In genomic region chr22:24503851-24504170, GRCh38 we compare ENCODE assay signal across 26 cellular contexts. TPM values are rescaled to one million over a fixed set of nuclear protein-coding genes. Genes with fewer than 3 reads are reported as not detected.
A peak's percentile ranks its signal among the peaks of the same experiment; 100 is the strongest.
DNase-seq lines count a peak whose midpoint lies in the region; ATAC-seq, FAIRE-seq and TF ChIP-seq lines count a peak whose summit lies in the region.
"Had no signal": no experiment of that assay in that cellular context is flagged by ENCODE, and none has a peak within 500 bp of the region (broad histone marks: within the 10 kb centered on the region; RNA-seq: fewer than 3 reads in every experiment).

No MANE protein-coding gene starts in this region.

- DNase-seq in GM12891 (ENCODE audit: insufficient read length, low spot score): no peak
- peak; percentile 40 for DNase-seq in KBM-7
- no peak for DNase-seq in endothelial cell of umbilical vein (ENCODE audit: low read depth, low spot score)
- DNase-seq in stimulated activated naive B cell treated with anti-CD40 and anti-IgM and Interleukin-4, amounts not matched to agents 10 μg/mL and 1 μg/mL and 100 μg/mL, for 72 hours: no peak
- no peak for DNase-seq in GM20000 (ENCODE audit: low spot score)
- no peak for DNase-seq in NCI-H82 treated with DMSO at 0.1 percent for 48 hours (lab: John Stamatoyannopoulos, UW; ENCODE audit: unreplicated experiment)
- DNase-seq: DMS79 treated with DMSO at 0.1 percent for 48 hours, NCI-H1105, NCI-H187, NCI-H2171 had no signal

- in situ Hi-C loops in KBM-7 (cut with MboI; ENCODE audit: low pct_unique_long_range_greater_than_20kb, low sequenced_read_pairs): no loop called here

- CTCF ChIA-PET in endothelial cell of umbilical vein (lab: Charles Lee): interaction anchor here (0.7 to 4.0 kb wide), 8 partner anchors 17 to 215 kb away, joined by 3 to 64 read pairs (median 7); partner anchors contain the start of gene ADORA2A

- no peak overlapping the region for H3K4me3 ChIP-seq in endothelial cell of umbilical vein (replicated peaks in 1 of 3; ENCODE audit: insufficient read depth in 1 of 3, low read depth in 1 of 3, low read length in 3 of 3)
- H3K4me3 ChIP-seq: cardiac muscle cell, colonic mucosa had no signal

- TF ChIP-seq CTCF in endothelial cell of umbilical vein (IDR thresholded peaks at IDR 0.05; ENCODE audit: extremely low read depth in 1 of 2, insufficient read depth in 1 of 2, low read depth in 1 of 2, low read length in 2 of 2) (no peak), GM20000 (IDR thresholded peaks at IDR 0.05; ENCODE audit: extremely low read depth, missing control alignments) (no peak)

- H2AFZ ChIP-seq in endothelial cell of umbilical vein (ENCODE audit: low read depth, low read length): no peak overlapping the region

- TF ChIP-seq POLR2A in GM12891 (IDR thresholded peaks at IDR 0.05; ENCODE audit: low read depth, low read length) (no peak), endothelial cell of umbilical vein (IDR thresholded peaks at IDR 0.05; ENCODE audit: low read depth, low read length) (no peak)

- FAIRE-seq in GM12891 (lab: Jason Lieb, UNC) (peak; percentile 54), endothelial cell of umbilical vein (lab: Jason Lieb, UNC) (peak; percentile 60)
- FAIRE-seq: astrocyte had no signal

- no peak for ATAC-seq in stimulated activated naive B cell treated with anti-CD40 and anti-IgM and Interleukin-4, amounts not matched to agents 10 μg/mL and 1 μg/mL and 100 μg/mL, for 72 hours (replicated peaks)
- no peak for ATAC-seq in GM18909 (IDR thresholded peaks at IDR 0.05; ENCODE audit: poor library complexity, unreplicated experiment)

- intact Hi-C loops in endothelial cell of umbilical vein (cut with micrococcal nuclease): loop anchor here (1.0 to 5.0 kb wide), 4 partner anchors 21 to 232 kb away; partner anchors contain the start of gene SPECC1L

- peaks cover 16% of the 10 kb centered on the region for H3K4me1 ChIP-seq in endothelial cell of umbilical vein (ENCODE audit: control insufficient read depth, extremely low read depth, insufficient read depth, low read length)
- H3K4me1 ChIP-seq: colonic mucosa had no signal

- no peaks in the 10 kb centered on the region for H3K9me3 ChIP-seq in endothelial cell of umbilical vein (replicated peaks; ENCODE audit: control insufficient read depth, insufficient read depth, low read length)
- H3K9me3 ChIP-seq: colonic mucosa had no signal

- H3K4me3 Mint-ChIP-seq in stimulated activated naive B cell treated with anti-CD40 and anti-IgM and Interleukin-4, amounts not matched to agents 10 μg/mL and 1 μg/mL and 100 μg/mL, for 72 hours: no peak overlapping the region
- H3K4me3 Mint-ChIP-seq: activated CD4-positive, alpha-beta T cell treated with anti-CD3 and anti-CD28 coated beads, Interleukin-2, amount 10 ng/mL, durations not matched to agents 7 days and 5 days; activated naive CD8-positive, alpha-beta T cell treated with anti-CD3 and anti-CD28 coated beads, Interleukin-2, amount 10 ng/mL, durations not matched to agents 7 days and 5 days; H9; T-cell; type B pancreatic cell; WTC11 had no signal

- H3K9me1 ChIP-seq in endothelial cell of umbilical vein (replicated peaks; ENCODE audit: control insufficient read depth, extremely low read depth, insufficient read depth, low read length): no peaks in the 10 kb centered on the region

- H3K4me1 Mint-ChIP-seq in stimulated activated naive B cell treated with anti-CD40 and anti-IgM and Interleukin-4, amounts not matched to agents 10 μg/mL and 1 μg/mL and 100 μg/mL, for 72 hours: peaks cover 32 to 38% of the 10 kb centered on the region in 2 donors

- H4K20me1 ChIP-seq in endothelial cell of umbilical vein (replicated peaks; ENCODE audit: control insufficient read depth, extremely low read depth, insufficient read depth, low read length): no peaks in the 10 kb centered on the region

- H3K36me3 ChIP-seq in endothelial cell of umbilical vein (ENCODE audit: control insufficient read depth in 2 of 2, extremely low read depth in 1 of 2, insufficient read depth in 2 of 2, low read length in 2 of 2): no peaks in the 10 kb centered on the region
- H3K36me3 ChIP-seq: cardiac muscle cell, colonic mucosa had no signal

- no peak overlapping the region for H3K4me2 ChIP-seq in endothelial cell of umbilical vein (ENCODE audit: insufficient read depth, low read length)

- POLR2A ChIA-PET in endothelial cell of umbilical vein (lab: Charles Lee): interaction anchor here (0.7 kb wide), 1 partner anchor 615 kb away, joined by 6 read pairs; no protein-coding TSS in a partner anchor

- no peaks in the 10 kb centered on the region for H3K9me3 Mint-ChIP-seq in stimulated activated naive B cell treated with anti-CD40 and anti-IgM and Interleukin-4, amounts not matched to agents 10 μg/mL and 1 μg/mL and 100 μg/mL, for 72 hours
- H3K9me3 Mint-ChIP-seq: activated CD4-positive, alpha-beta T cell treated with anti-CD3 and anti-CD28 coated beads, Interleukin-2, amount 10 ng/mL, durations not matched to agents 7 days and 5 days; activated naive CD8-positive, alpha-beta T cell treated with anti-CD3 and anti-CD28 coated beads, Interleukin-2, amount 10 ng/mL, durations not matched to agents 7 days and 5 days; H9; T-cell; type B pancreatic cell; WTC11 had no signal

- BruUV-seq in endothelial cell of umbilical vein (replicated peaks; lab: Mats Ljungman, UMichigan): no TSS peak

- H3K27me3 ChIP-seq in endothelial cell of umbilical vein (ENCODE audit: control insufficient read depth in 2 of 2, insufficient read depth in 2 of 2, low read length in 2 of 2): no peaks in the 10 kb centered on the region
- H3K27me3 ChIP-seq: cardiac muscle cell, colonic mucosa had no signal

- peaks cover 0 to 2% of the 10 kb centered on the region in 2 donors for H3K36me3 Mint-ChIP-seq in stimulated activated naive B cell treated with anti-CD40 and anti-IgM and Interleukin-4, amounts not matched to agents 10 μg/mL and 1 μg/mL and 100 μg/mL, for 72 hours
- H3K36me3 Mint-ChIP-seq: activated naive CD8-positive, alpha-beta T cell treated with anti-CD3 and anti-CD28 coated beads, Interleukin-2, amount 10 ng/mL, durations not matched to agents 7 days and 5 days; T-cell; type B pancreatic cell; WTC11 had no signal

- H3K27me3 Mint-ChIP-seq in stimulated activated naive B cell treated with anti-CD40 and anti-IgM and Interleukin-4, amounts not matched to agents 10 μg/mL and 1 μg/mL and 100 μg/mL, for 72 hours: peaks cover 0 to 6% of the 10 kb centered on the region in 2 donors

- no peak overlapping the region for H3K27ac ChIP-seq in endothelial cell of umbilical vein (ENCODE audit: insufficient read depth, low read depth, low read length)
- H3K27ac ChIP-seq: C4-2B, cardiac muscle cell, colonic mucosa, epithelial cell of prostate had no signal

- dilution Hi-C loops in endothelial cell of umbilical vein (cut with MboI; ENCODE audit: extremely low pct_ligation_motif_present, low sequenced_read_pairs): no loop called here

- H3K9ac ChIP-seq in endothelial cell of umbilical vein (replicated peaks; ENCODE audit: extremely low read depth, insufficient read depth, low read length): no peak overlapping the region

- H3K79me2 ChIP-seq in endothelial cell of umbilical vein (ENCODE audit: control insufficient read depth, insufficient read depth, low read length): no peaks in the 10 kb centered on the region

- peak overlapping the region; percentile 10 for H3K27ac Mint-ChIP-seq in stimulated activated naive B cell treated with anti-CD40 and anti-IgM and Interleukin-4, amounts not matched to agents 10 μg/mL and 1 μg/mL and 100 μg/mL, for 72 hours
- H3K27ac Mint-ChIP-seq: activated CD4-positive, alpha-beta T cell treated with anti-CD3 and anti-CD28 coated beads, Interleukin-2, amount 10 ng/mL, durations not matched to agents 7 days and 5 days; activated naive CD8-positive, alpha-beta T cell treated with anti-CD3 and anti-CD28 coated beads, Interleukin-2, amount 10 ng/mL, durations not matched to agents 7 days and 5 days; H9; progenitor cell of endocrine pancreas; T-cell; type B pancreatic cell; WTC11 had no signal

TF ChIP-seq in GM12891, 5 proteins besides CTCF, POLR2A, EP300 and RAD21 (continues in another document):
- no peak for TF ChIP-seq TAF1 (IDR thresholded peaks at IDR 0.05; ENCODE audit: low read depth, low read length)
- TF ChIP-seq SPI1 (IDR thresholded peaks at IDR 0.05; ENCODE audit: low read depth, low read length): no peak

TF ChIP-seq in endothelial cell of umbilical vein, 7 proteins besides CTCF, POLR2A, EP300 and RAD21 (continues in another document):
- TF ChIP-seq POLR2AphosphoS5 (IDR thresholded peaks at IDR 0.05; ENCODE audit: insufficient read depth, low read depth, low read length): no peak

RNA-seq across cellular contexts. Expression of gene UPB1, which starts 8.7 kb away (rescaled TPM):
- 7.6 TPM for polyA plus RNA-seq in GM12891 (2012; ENCODE audit: low read depth, missing spikeins)
- 0.30 and 0.80 TPM in 2 replicates for total RNA-seq in endothelial cell of umbilical vein
- polyA plus RNA-seq in endothelial cell of umbilical vein: 0.27 and 0.30 TPM in 2 replicates
- 0.08 and 0.18 TPM in 2 replicates for polyA plus RNA-seq in endothelial cell of umbilical vein (2011; cell fraction: cytosol; rRNA removed)
- polyA plus RNA-seq in endothelial cell of umbilical vein (2011; cell fraction: nucleus; rRNA removed): 0.82 and 1.1 TPM in 2 replicates
- polyA plus RNA-seq in endothelial cell of umbilical vein (2012): 0.09 TPM in 1 of 2 replicates, not detected in the other
- 0.19 and 0.57 TPM in 2 replicates for polyA minus RNA-seq in endothelial cell of umbilical vein
- polyA minus RNA-seq in endothelial cell of umbilical vein (2011; cell fraction: cytosol; rRNA and poly(A)+ RNA removed): not detected
- polyA minus RNA-seq in endothelial cell of umbilical vein (2011; cell fraction: nucleus; rRNA and poly(A)+ RNA removed): 0.58 and 1.5 TPM in 2 replicates
- total RNA-seq: activated CD8-positive, alpha-beta memory T cell treated with anti-CD3 and anti-CD28 coated beads for 36 hours; H9; mammary epithelial cell; SK-MEL-5 had no signal
- polyA plus RNA-seq: mammary epithelial cell had no signal

RNA-seq across cellular contexts. Expression of gene GUCD1, which starts 51.1 kb away (rescaled TPM):
- 60.7 TPM for polyA plus RNA-seq in GM12891 (2012; ENCODE audit: low read depth, missing spikeins)
- 116 and 129 TPM in 2 replicates for total RNA-seq in endothelial cell of umbilical vein
- 138 and 164 TPM in 2 replicates for polyA plus RNA-seq in endothelial cell of umbilical vein
- 133 and 145 TPM in 2 replicates for polyA plus RNA-seq in endothelial cell of umbilical vein (2011; cell fraction: cytosol; rRNA removed)
- polyA plus RNA-seq in endothelial cell of umbilical vein (2011; cell fraction: nucleus; rRNA removed): 86.5 and 91.9 TPM in 2 replicates
- 69.4 and 80.6 TPM in 2 replicates for polyA plus RNA-seq in endothelial cell of umbilical vein (2012)
- polyA minus RNA-seq in endothelial cell of umbilical vein: 190 and 209 TPM in 2 replicates
- polyA minus RNA-seq in endothelial cell of umbilical vein (2011; cell fraction: cytosol; rRNA and poly(A)+ RNA removed): 70.1 TPM
- 51.1 and 52.3 TPM in 2 replicates for polyA minus RNA-seq in endothelial cell of umbilical vein (2011; cell fraction: nucleus; rRNA and poly(A)+ RNA removed)

RNA-seq across cellular contexts. Expression of gene SNRPD3, which starts 52.0 kb away (rescaled TPM):
- 167 TPM for polyA plus RNA-seq in GM12891 (2012; ENCODE audit: low read depth, missing spikeins)
- 113 and 121 TPM in 2 replicates for total RNA-seq in endothelial cell of umbilical vein
- polyA plus RNA-seq in endothelial cell of umbilical vein: 231 and 253 TPM in 2 replicates
- 251 and 404 TPM in 2 replicates for polyA plus RNA-seq in endothelial cell of umbilical vein (2011; cell fraction: cytosol; rRNA removed)
- 113 and 131 TPM in 2 replicates for polyA plus RNA-seq in endothelial cell of umbilical vein (2011; cell fraction: nucleus; rRNA removed)
- 185 and 245 TPM in 2 replicates for polyA plus RNA-seq in endothelial cell of umbilical vein (2012)
- 332 and 339 TPM in 2 replicates for polyA minus RNA-seq in endothelial cell of umbilical vein
- polyA minus RNA-seq in endothelial cell of umbilical vein (2011; cell fraction: cytosol; rRNA and poly(A)+ RNA removed): 86.9 TPM
- 56.2 and 67.4 TPM in 2 replicates for polyA minus RNA-seq in endothelial cell of umbilical vein (2011; cell fraction: nucleus; rRNA and poly(A)+ RNA removed)
